22 cellular contexts compared by ENCODE assay signal in genomic region chr1:194503209-194503608, GRCh38.
A peak's percentile ranks its signal among the peaks of the same experiment; 100 is the strongest.
DNase-seq lines count a peak whose midpoint lies in the region; ATAC-seq and TF ChIP-seq lines count a peak whose summit lies in the region.
"Had no signal": no experiment of that assay in that cellular context is flagged by ENCODE, and none has a peak within 500 bp of the region (broad histone marks: within the 10 kb centered on the region; RNA-seq: fewer than 3 reads in every experiment).

No MANE protein-coding gene starts in this region.

- DNase-seq in NCI-H146 (lab: John Stamatoyannopoulos, UW) (no peak), HUDEP-2 (lab: John Stamatoyannopoulos, UW; ENCODE audit: unreplicated experiment in 76 of 76) (no peak)
- no peak for DNase-seq in activated CD8-positive, alpha-beta memory T cell treated with anti-CD3 and anti-CD28 coated beads, Interleukin-2, amount 50 U/mL, for 48 hours
- DNase-seq: activated CD4-positive, alpha-beta T cell treated with anti-CD3 and anti-CD28 coated beads, Interleukin-2, amount 10 ng/mL, durations not matched to agents 24 days and 14 days; activated CD8-positive, alpha-beta memory T cell treated with anti-CD3 and anti-CD28 coated beads, Interleukin-2, amount 10 ng/mL, durations not matched to agents 7 days and 5 days; CD4-positive, alpha-beta memory T cell; DMS79 treated with DMSO at 0.1 percent for 48 hours; esophagus squamous epithelium; Karpas-422; NCI-H1105; NCI-H2081; NK-92 treated with Interleukin-12 subunit alpha and Interleukin-12 subunit beta, amount 100 ng/mL, for 24 hours; ovary; right cardiac atrium; upper lobe of left lung had no signal

- H3F3A ChIP-seq in SU-DHL-6 (ENCODE audit: insufficient read depth): no peaks in the 10 kb centered on the region

- no peak overlapping the region for H3K27ac ChIP-seq in SU-DHL-6 (ENCODE audit: low read depth, low read length)
- H3K27ac ChIP-seq: esophagus squamous epithelium, ovary, upper lobe of left lung had no signal

- no peaks in the 10 kb centered on the region for H3K9me2 ChIP-seq in SU-DHL-6 (replicated peaks; ENCODE audit: insufficient read depth, low read length)

- H3K36me3 ChIP-seq in SU-DHL-6 (ENCODE audit: low read length): no peaks in the 10 kb centered on the region
- H3K36me3 ChIP-seq: esophagus squamous epithelium, ovary, upper lobe of left lung had no signal

- H3K79me2 ChIP-seq in SU-DHL-6 (ENCODE audit: insufficient read depth, low read length): no peaks in the 10 kb centered on the region

- H2AFZ ChIP-seq in SU-DHL-6 (ENCODE audit: low read depth, low read length, severe bottlenecking): peak overlapping the region; percentile 81

- peak overlapping the region; percentile 20 for H3K4me2 ChIP-seq in SU-DHL-6 (ENCODE audit: low read depth, low read length, poor library complexity, severe bottlenecking)

- ATAC-seq in GM18519 (IDR thresholded peaks at IDR 0.05; ENCODE audit: low FRiP score, unreplicated experiment) (peak; percentile 62), GM21423 (IDR thresholded peaks at IDR 0.05; ENCODE audit: unreplicated experiment) (peak; percentile 58), HG03354 (IDR thresholded peaks at IDR 0.05; ENCODE audit: poor library complexity, severe bottlenecking, unreplicated experiment) (peak; percentile 79), HG02763 (IDR thresholded peaks at IDR 0.05; ENCODE audit: unreplicated experiment) (no peak)
- ATAC-seq: activated CD8-positive, alpha-beta memory T cell treated with anti-CD3 and anti-CD28 coated beads, Interleukin-2, amount 10 ng/mL, durations not matched to agents 7 days and 5 days; activated T-helper 17 cell treated with anti-CD3 and anti-CD28 coated beads, Interleukin-2, amount 50 U/mL, for 72 hours; HCT116; right cardiac atrium had no signal

- no peak overlapping the region for H3K9ac ChIP-seq in SU-DHL-6 (ENCODE audit: low read length)

- H3K27me3 ChIP-seq in SU-DHL-6 (ENCODE audit: low read length): no peaks in the 10 kb centered on the region
- H3K27me3 ChIP-seq: esophagus squamous epithelium, ovary, upper lobe of left lung had no signal

- H3K9me3 ChIP-seq in SU-DHL-6 (ENCODE audit: insufficient read depth, low read length): no peaks in the 10 kb centered on the region
- H3K9me3 ChIP-seq: esophagus squamous epithelium, ovary, upper lobe of left lung had no signal

- H3K4me3 ChIP-seq in SU-DHL-6 (ENCODE audit: insufficient read depth, low read length, poor library complexity, severe bottlenecking): no peak overlapping the region
- H3K4me3 ChIP-seq: esophagus squamous epithelium, ovary, upper lobe of left lung had no signal

- TF ChIP-seq CTCF in SU-DHL-6 (IDR thresholded peaks at IDR 0.05; ENCODE audit: insufficient read depth, low read length, poor library complexity, severe bottlenecking): no peak

- H4K20me1 ChIP-seq in SU-DHL-6 (ENCODE audit: low read depth, low read length): no peaks in the 10 kb centered on the region
